ENCODE assay signal across 19 cellular contexts in the genomic region with DNA sequence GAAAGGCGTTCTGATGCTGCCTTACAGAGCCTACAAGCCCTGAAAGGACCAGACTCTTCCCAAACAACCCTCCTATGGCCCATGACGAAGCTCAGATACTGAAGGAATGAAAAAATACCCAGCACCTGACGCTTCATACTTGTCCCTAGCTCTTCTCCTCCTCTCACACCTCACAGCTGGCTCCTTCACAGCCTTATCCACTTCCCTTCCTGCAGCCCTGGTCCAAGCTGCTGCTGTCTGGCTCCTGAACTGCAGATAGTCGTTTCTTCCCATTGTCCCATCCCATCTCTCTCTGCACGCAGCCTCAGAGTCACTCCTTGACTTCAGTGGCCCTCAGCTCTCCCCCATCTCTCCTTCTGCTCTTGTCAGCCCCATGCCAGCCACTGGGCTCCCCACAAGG. TPM values are rescaled to one million over a fixed set of nuclear protein-coding genes. Genes with fewer than 3 reads are reported as not detected.
DNase-seq lines count a peak whose midpoint lies in the region; ATAC-seq and TF ChIP-seq lines count a peak whose summit lies in the region.
"Had no signal": no experiment of that assay in that cellular context is flagged by ENCODE, and none has a peak within 500 bp of the region (broad histone marks: within the 10 kb centered on the region; RNA-seq: fewer than 3 reads in every experiment).

No MANE protein-coding gene starts in this region.

- peaks cover 29% of the 10 kb centered on the region for H3K4me1 ChIP-seq in CD4-positive, CD25-positive, alpha-beta regulatory T cell (ENCODE audit: control insufficient read depth, insufficient read depth, low read length, poor library complexity, severe bottlenecking)
- H3K4me1 ChIP-seq in lower lobe of right lung: peaks cover 76% of the 10 kb centered on the region

- H3K4me3 Mint-ChIP-seq in CD4-positive, CD25-positive, alpha-beta regulatory T cell: peak overlapping the region in 1 of 4 donors; percentile 35
- no peak overlapping the region for H3K4me3 Mint-ChIP-seq in IgD-negative memory B cell
- H3K4me3 Mint-ChIP-seq in naive thymus-derived CD8-positive, alpha-beta T cell: peak overlapping the region in 1 of 10 donors; percentile 60
- H3K4me3 Mint-ChIP-seq: neural crest cell had no signal

- H3K27me3 ChIP-seq in CD4-positive, CD25-positive, alpha-beta regulatory T cell (ENCODE audit: control insufficient read depth, insufficient read depth, low read length): no peaks in the 10 kb centered on the region
- no peaks in the 10 kb centered on the region for H3K27me3 ChIP-seq in dorsolateral prefrontal cortex
- no peaks in the 10 kb centered on the region for H3K27me3 ChIP-seq in lower lobe of right lung (ENCODE audit: low read depth)
- H3K27me3 ChIP-seq: ascending aorta, right atrium auricular region had no signal

- H3K36me3 ChIP-seq in CD4-positive, CD25-positive, alpha-beta regulatory T cell (ENCODE audit: control insufficient read depth, insufficient read depth, low read length): peaks cover 17% of the 10 kb centered on the region
- peaks cover 10% of the 10 kb centered on the region for H3K36me3 ChIP-seq in lower lobe of right lung

- peaks cover 16% of the 10 kb centered on the region for H3K36me3 Mint-ChIP-seq in CD4-positive, CD25-positive, alpha-beta regulatory T cell
- H3K36me3 Mint-ChIP-seq in IgD-negative memory B cell: peaks cover 2% of the 10 kb centered on the region
- H3K36me3 Mint-ChIP-seq in naive thymus-derived CD8-positive, alpha-beta T cell: peaks cover 0 to 23% (median 0%) of the 10 kb centered on the region in 3 donors

- POLR2A ChIA-PET in naive thymus-derived CD8-positive, alpha-beta T cell (lab: Charles Lee): no interaction called here

- peaks cover 30 to 89% (median 69%) of the 10 kb centered on the region in 4 donors for H3K4me1 Mint-ChIP-seq in CD4-positive, CD25-positive, alpha-beta regulatory T cell
- H3K4me1 Mint-ChIP-seq in IgD-negative memory B cell: peaks cover 47 to 68% (median 67%) of the 10 kb centered on the region in 3 donors
- H3K4me1 Mint-ChIP-seq in naive thymus-derived CD8-positive, alpha-beta T cell: peaks cover 45 to 90% (median 72%) of the 10 kb centered on the region in 4 donors

- intact Hi-C loops in dorsolateral prefrontal cortex (cut with DNase I) (no loop called here), lower lobe of right lung (cut with DNase I) (no loop called here)

- no peak for DNase-seq in CD4-positive, CD25-positive, alpha-beta regulatory T cell
- no peak for DNase-seq in dorsolateral prefrontal cortex
- no peak for DNase-seq in naive thymus-derived CD8-positive, alpha-beta T cell
- no peak for DNase-seq in activated gamma-delta T cell (lab: John Stamatoyannopoulos, UW)
- no peak for DNase-seq in iPS-NIHi11 (ENCODE audit: low spot score)
- no peak for DNase-seq in lower lobe of right lung
- DNase-seq: activated effector memory CD4-positive, alpha-beta T cell treated with anti-CD3 and anti-CD28 coated beads, Interleukin-2, amount 50 U/mL, for 16 hours; DMS53; mammary epithelial cell; NCI-H1048; NCI-H2107; PC-9; substantia nigra had no signal

- H3K27ac ChIP-seq in CD4-positive, CD25-positive, alpha-beta regulatory T cell (ENCODE audit: insufficient read depth, low read length, poor library complexity, severe bottlenecking): no peak overlapping the region
- H3K27ac ChIP-seq in dorsolateral prefrontal cortex: peak overlapping the region in 33 of 59 donors; percentile 5 to 63 (median 34)
- H3K27ac ChIP-seq in lower lobe of right lung: no peak overlapping the region
- H3K27ac ChIP-seq: ascending aorta, coronary artery, PC-9, right atrium auricular region had no signal

- no peak for ATAC-seq in CD4-positive, CD25-positive, alpha-beta regulatory T cell (ENCODE audit: low read depth in 2 of 2)
- ATAC-seq in naive thymus-derived CD8-positive, alpha-beta T cell: no peak
- no peak for ATAC-seq in HG02763 (IDR thresholded peaks at IDR 0.05; ENCODE audit: unreplicated experiment)
- ATAC-seq in lower lobe of right lung: no peak

- H3K4me3 ChIP-seq in CD4-positive, CD25-positive, alpha-beta regulatory T cell (ENCODE audit: low read depth, low read length): no peak overlapping the region
- H3K4me3 ChIP-seq in dorsolateral prefrontal cortex (no peak overlapping the region), lower lobe of right lung (no peak overlapping the region)
- H3K4me3 ChIP-seq: ascending aorta, coronary artery, PC-9, right atrium auricular region had no signal

- H3K27me3 Mint-ChIP-seq in CD4-positive, CD25-positive, alpha-beta regulatory T cell: no peaks in the 10 kb centered on the region
- no peaks in the 10 kb centered on the region for H3K27me3 Mint-ChIP-seq in IgD-negative memory B cell
- no peaks in the 10 kb centered on the region for H3K27me3 Mint-ChIP-seq in naive thymus-derived CD8-positive, alpha-beta T cell

- no peak for TF ChIP-seq CTCF in dorsolateral prefrontal cortex (IDR thresholded peaks at IDR 0.05 in 54 of 56, conservative IDR thresholded peaks at IDR 0.05 in 2 of 56; ENCODE audit: low read depth in 1 of 56, partially characterized antibody in 56 of 56)
- TF ChIP-seq CTCF in lower lobe of right lung (IDR thresholded peaks at IDR 0.05): no peak

- H3K9me3 ChIP-seq in CD4-positive, CD25-positive, alpha-beta regulatory T cell (ENCODE audit: control insufficient read depth in 2 of 2, low read length in 2 of 2): no peaks in the 10 kb centered on the region
- no peaks in the 10 kb centered on the region for H3K9me3 ChIP-seq in lower lobe of right lung
- H3K9me3 ChIP-seq: ascending aorta, right atrium auricular region had no signal

- peak overlapping the region; percentile 45 to 82 (median 79) for H3K27ac Mint-ChIP-seq in CD4-positive, CD25-positive, alpha-beta regulatory T cell
- peak overlapping the region in 2 of 3 donors; percentile 52 to 85 for H3K27ac Mint-ChIP-seq in IgD-negative memory B cell
- H3K27ac Mint-ChIP-seq in naive thymus-derived CD8-positive, alpha-beta T cell: peak overlapping the region in 8 of 10 donors; percentile 29 to 88 (median 78)

- no peaks in the 10 kb centered on the region for H3K9me3 Mint-ChIP-seq in CD4-positive, CD25-positive, alpha-beta regulatory T cell
- no peaks in the 10 kb centered on the region for H3K9me3 Mint-ChIP-seq in IgD-negative memory B cell
- no peaks in the 10 kb centered on the region for H3K9me3 Mint-ChIP-seq in naive thymus-derived CD8-positive, alpha-beta T cell
- H3K9me3 Mint-ChIP-seq: neural crest cell had no signal

RNA-seq across cellular contexts. Expression of a gene that starts 56.6 kb away (rescaled TPM):
- 44.3 TPM for total RNA-seq in CD4-positive, CD25-positive, alpha-beta regulatory T cell
- 1 to 10 TPM in 2 of 4 donors, under 1 TPM in 2; 0.71 to 1.9 (median 1.3) TPM for polyA plus RNA-seq in CD4-positive, CD25-positive, alpha-beta regulatory T cell
- 6.3 TPM for polyA plus RNA-seq in IgD-negative memory B cell
- total RNA-seq in dorsolateral prefrontal cortex: 10 to 100 TPM; 30.7 to 56.7 (median 40.1) TPM
- total RNA-seq in naive thymus-derived CD8-positive, alpha-beta T cell: 10 to 100 TPM; 47.4 to 48.6 TPM
- polyA plus RNA-seq in naive thymus-derived CD8-positive, alpha-beta T cell: 1 to 10 TPM; 1.5 to 4.3 (median 1.7) TPM
- total RNA-seq in lower lobe of right lung: 26.1 TPM

Comparison
In these comparisons a context has a peak if more than half of its experiments do, and no peak if none do; other contexts are left out.
1. H3K27ac ChIP-seq: peak in dorsolateral prefrontal cortex (33 of 59); none in CD4-positive, CD25-positive, alpha-beta regulatory T cell (single experiment) and lower lobe of right lung (single experiment).
2. Peak in every context shown above with its lines, with median percentiles within 50 percentile points of each other: H3K27ac Mint-ChIP-seq.